In genomic region chr7:148535227-148535626, GRCh38 we compare ENCODE assay signal across 8 cellular contexts. TPM values are rescaled to one million over a fixed set of nuclear protein-coding genes. Genes with fewer than 3 reads are reported as not detected.
DNase-seq lines count a peak whose midpoint lies in the region; ATAC-seq and TF ChIP-seq lines count a peak whose summit lies in the region.

No MANE protein-coding gene starts in this region.

- H3K4me1 ChIP-seq in cardiac muscle cell (ENCODE audit: low read depth) (no peaks in the 10 kb centered on the region), heart right ventricle (peaks cover 0 to 6% (median 0%) of the 10 kb centered on the region in 9 donors), spleen (peaks cover 0 to 9% (median 3%) of the 10 kb centered on the region in 6 donors)

- TF ChIP-seq CTCF in cardiac muscle cell (IDR thresholded peaks at IDR 0.05; ENCODE audit: low read depth, low read length) (peak; percentile 21), heart right ventricle (IDR thresholded peaks at IDR 0.05) (peak in 1 of 9 donors; percentile 18), NB4 (IDR thresholded peaks at IDR 0.05; ENCODE audit: low read depth, low read length) (peak; percentile 27), spleen (IDR thresholded peaks at IDR 0.05 in 8 of 11, conservative IDR thresholded peaks at IDR 0.05 in 3 of 11) (no peak)

- no peak for TF ChIP-seq POLR2A in NB4 (IDR thresholded peaks at IDR 0.05; ENCODE audit: extremely low read depth, insufficient read length)
- TF ChIP-seq POLR2A in spleen (IDR thresholded peaks at IDR 0.05): no peak

- no peak overlapping the region for H3K27ac ChIP-seq in cardiac muscle cell
- no peak overlapping the region for H3K27ac ChIP-seq in heart right ventricle
- peak overlapping the region in 4 of 8 donors; percentile 1 to 69 (median 40) for H3K27ac ChIP-seq in spleen

- H3K27me3 ChIP-seq in cardiac muscle cell (no peaks in the 10 kb centered on the region), heart right ventricle (peaks cover 0 to 1% (median 0%) of the 10 kb centered on the region in 7 donors), spleen (replicated peaks in 1 of 7) (no peaks in the 10 kb centered on the region), H7 (ENCODE audit: control insufficient read depth, insufficient read depth, low read length) (no peaks in the 10 kb centered on the region)

- H3K4me1 Mint-ChIP-seq in activated naive CD8-positive, alpha-beta T cell (ENCODE audit: low read depth): peaks cover 8% of the 10 kb centered on the region

- H3K9me3 Mint-ChIP-seq in activated naive CD8-positive, alpha-beta T cell (ENCODE audit: low read depth): no peaks in the 10 kb centered on the region

- H3K9me3 ChIP-seq in cardiac muscle cell (ENCODE audit: low read depth) (no peaks in the 10 kb centered on the region), heart right ventricle (no peaks in the 10 kb centered on the region), spleen (no peaks in the 10 kb centered on the region)

- no peaks in the 10 kb centered on the region for H3K36me3 ChIP-seq in cardiac muscle cell
- H3K36me3 ChIP-seq in heart right ventricle: no peaks in the 10 kb centered on the region
- no peaks in the 10 kb centered on the region for H3K36me3 ChIP-seq in spleen
- no peaks in the 10 kb centered on the region for H3K36me3 ChIP-seq in H7 (replicated peaks; ENCODE audit: control insufficient read depth, insufficient read depth, low read length)

- in situ Hi-C loops in ACHN (cut with HindIII; ENCODE audit: low pct_ligation_motif_present, low pct_unique_long_range_greater_than_20kb, low sequenced_read_pairs): no loop called here

- H3K36me3 Mint-ChIP-seq in activated naive CD8-positive, alpha-beta T cell: no peaks in the 10 kb centered on the region

- intact Hi-C loops in heart right ventricle (cut with DNase I): no loop called here
- intact Hi-C loops in spleen (cut with DNase I; ENCODE audit: low total_unique reads): no loop called here

- H3K4me3 ChIP-seq in cardiac muscle cell (no peak overlapping the region), heart right ventricle (peak overlapping the region in 1 of 10 donors; percentile 20), NB4 (ENCODE audit: low read depth, low read length) (peak overlapping the region; percentile 14), spleen (peak overlapping the region in 3 of 8 donors; percentile 10 to 39 (median 21)), H7 (ENCODE audit: insufficient read depth, low read depth, low read length) (no peak overlapping the region)

- no peak for ATAC-seq in heart right ventricle

- peak overlapping the region; percentile 57 for H3K4me3 Mint-ChIP-seq in activated naive CD8-positive, alpha-beta T cell

- peak; percentile 29 to 52 for DNase-seq in cardiac muscle cell (ENCODE audit: low read depth in 1 of 2, low spot score in 1 of 2)
- DNase-seq in heart right ventricle: no peak
- peak; percentile 51 for DNase-seq in NB4 (ENCODE audit: low read depth)
- DNase-seq in spleen: peak; percentile 71
- no peak for DNase-seq in epidermal melanocyte (ENCODE audit: insufficient read length, low spot score)
- no peak for DNase-seq in H7
- no peak for DNase-seq in ACHN

- 12% methylated on average over 9 of the region's 9 CpGs for WGBS in heart right ventricle, 2 donors
- 3 to 14% (median 5%) methylated on average over 9 of the region's 9 CpGs for WGBS in spleen, 5 donors

- peaks cover 12% of the 10 kb centered on the region for H3K27me3 Mint-ChIP-seq in activated naive CD8-positive, alpha-beta T cell

- H3K27ac Mint-ChIP-seq in activated naive CD8-positive, alpha-beta T cell: no peak overlapping the region

RNA-seq across cellular contexts. Expression of gene C7orf33, which starts 55.3 kb away (rescaled TPM):
- total RNA-seq in cardiac muscle cell (not detected in 2 replicates), heart right ventricle (not detected), spleen (not detected)
- polyA plus RNA-seq in cardiac muscle cell (not detected in 2 replicates), heart right ventricle (not detected), spleen (not detected)
- not detected in 2 replicates for total RNA-seq in H7 (2014; rRNA removed; shearing (Covaris generic))

Comparison
In these comparisons a context has a peak if more than half of its experiments do, and no peak if none do; other contexts are left out.
1. DNase-seq: peak in cardiac muscle cell (2 of 2), NB4 (single experiment) and spleen (single experiment); none in heart right ventricle (0 of 2), epidermal melanocyte (single experiment), H7 (single experiment) and ACHN (single experiment).
2. CTCF ChIP-seq: peak in cardiac muscle cell (single experiment) and NB4 (single experiment); none in spleen (0 of 11).